Comparison of ENCODE assay signal across 8 cellular contexts in the genomic region with DNA sequence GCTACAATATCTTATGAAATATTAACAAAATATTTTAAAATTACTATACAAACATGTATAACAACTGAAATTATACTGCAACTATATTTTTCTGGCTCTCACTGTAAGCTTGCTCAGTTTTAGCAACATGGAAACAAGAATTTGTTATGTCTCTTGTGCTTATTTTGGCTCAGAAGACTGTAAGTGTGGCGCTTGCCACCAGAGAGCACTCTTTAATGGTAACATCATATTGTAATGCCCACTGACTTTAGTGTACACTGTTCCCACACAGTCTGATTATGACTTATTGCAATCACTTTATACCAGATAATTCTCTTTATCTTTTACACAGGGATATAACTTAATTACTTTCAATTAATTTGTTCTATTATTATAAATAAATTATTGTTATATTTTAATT.
DNase-seq lines count a peak whose midpoint lies in the region; ATAC-seq and TF ChIP-seq lines count a peak whose summit lies in the region.
"Had no signal": no experiment of that assay in that cellular context is flagged by ENCODE, and none has a peak within 500 bp of the region (broad histone marks: within the 10 kb centered on the region; RNA-seq: fewer than 3 reads in every experiment).

No MANE protein-coding gene starts in this region.

- no peaks in the 10 kb centered on the region for H3K79me2 ChIP-seq in OCI-LY7 (ENCODE audit: insufficient read depth, low read depth, low read length)
- H3K79me2 ChIP-seq: parathyroid adenoma had no signal

- peak; percentile 72 for TF ChIP-seq CTCF in OCI-LY7 (conservative IDR thresholded peaks at IDR 0.05; ENCODE audit: low read length)

- no TSS peak for BruUV-seq in OCI-LY7 (replicated peaks; lab: Mats Ljungman, UMichigan)

- no peaks in the 10 kb centered on the region for H4K20me1 ChIP-seq in OCI-LY7 (ENCODE audit: insufficient read depth, low read length)

- H3K27ac Mint-ChIP-seq in stimulated activated memory B cell treated with anti-CD40 and anti-IgM and Interleukin-4, amounts not matched to agents 10 μg/mL and 1 μg/mL and 100 μg/mL, for 72 hours, result no peak overlapping the region

- no peaks in the 10 kb centered on the region for H3K4me1 ChIP-seq in OCI-LY7 (ENCODE audit: insufficient read depth, low read length, poor library complexity, severe bottlenecking)
- H3K4me1 ChIP-seq: parathyroid adenoma had no signal

- H3K4me1 Mint-ChIP-seq in stimulated activated memory B cell treated with anti-CD40 and anti-IgM and Interleukin-4, amounts not matched to agents 10 μg/mL and 1 μg/mL and 100 μg/mL, for 72 hours, result no peaks in the 10 kb centered on the region

- H3K9me3 ChIP-seq in OCI-LY7 (ENCODE audit: low read length), result no peaks in the 10 kb centered on the region

- intact Hi-C loops in OCI-LY7 (cut with micrococcal nuclease; ENCODE audit: unreplicated experiment), result loop anchor here (10.0 kb wide), 1 partner anchor 269 kb away; no protein-coding TSS in a partner anchor

- H3K27ac ChIP-seq in OCI-LY7 (ENCODE audit: low read depth, low read length, poor library complexity, severe bottlenecking), result no peak overlapping the region
- H3K27ac ChIP-seq: parathyroid adenoma had no signal

- H3K9me3 Mint-ChIP-seq in stimulated activated memory B cell treated with anti-CD40 and anti-IgM and Interleukin-4, amounts not matched to agents 10 μg/mL and 1 μg/mL and 100 μg/mL, for 72 hours, result no peaks in the 10 kb centered on the region

- no peaks in the 10 kb centered on the region for H3K9me2 ChIP-seq in OCI-LY7 (ENCODE audit: insufficient read depth, low read length)

- POLR2A ChIA-PET in OCI-LY7 (lab: Charles Lee), result interaction anchor here (0.8 to 1.1 kb wide), 2 partner anchors 10 to 30 kb away, joined by 3 read pairs; no protein-coding TSS in a partner anchor

- CTCF ChIA-PET in OCI-LY7 (lab: Charles Lee; ENCODE audit: unreplicated experiment), result interaction anchor here (0.7 kb wide), 1 partner anchor 167 kb away, joined by 3 read pairs; no protein-coding TSS in a partner anchor

- no peaks in the 10 kb centered on the region for H3K36me3 ChIP-seq in OCI-LY7 (ENCODE audit: insufficient read depth, low read length)

- H3K4me2 ChIP-seq in OCI-LY7 (ENCODE audit: low read length), result no peak overlapping the region

- no peak overlapping the region for H3K4me3 ChIP-seq in OCI-LY7 (ENCODE audit: low read depth, low read length, poor library complexity, severe bottlenecking)

- no peaks in the 10 kb centered on the region for H3K27me3 Mint-ChIP-seq in stimulated activated memory B cell treated with anti-CD40 and anti-IgM and Interleukin-4, amounts not matched to agents 10 μg/mL and 1 μg/mL and 100 μg/mL, for 72 hours

- H3K4me3 Mint-ChIP-seq in stimulated activated memory B cell treated with anti-CD40 and anti-IgM and Interleukin-4, amounts not matched to agents 10 μg/mL and 1 μg/mL and 100 μg/mL, for 72 hours, result no peak overlapping the region

- peak; percentile 75 for ATAC-seq in GM18517 (IDR thresholded peaks at IDR 0.05; ENCODE audit: unreplicated experiment)
- peak; percentile 71 for ATAC-seq in HG03175 (IDR thresholded peaks at IDR 0.05; ENCODE audit: unreplicated experiment)
- ATAC-seq in stimulated activated memory B cell treated with anti-CD40 and anti-IgM and Interleukin-4, amounts not matched to agents 10 μg/mL and 1 μg/mL and 100 μg/mL, for 72 hours, result no peak

- no peak overlapping the region for H2AFZ ChIP-seq in OCI-LY7 (ENCODE audit: low read length)
- H2AFZ ChIP-seq: parathyroid adenoma had no signal

- DNase-seq in OCI-LY7 (ENCODE audit: low spot score) (peak; percentile 10), glomerular visceral epithelial cell (ENCODE audit: extremely low spot score) (peak; percentile 30), ureter (ENCODE audit: low spot score) (no peak), cortex of kidney (lab: John Stamatoyannopoulos, UW) (no peak)

- H3K36me3 Mint-ChIP-seq in stimulated activated memory B cell treated with anti-CD40 and anti-IgM and Interleukin-4, amounts not matched to agents 10 μg/mL and 1 μg/mL and 100 μg/mL, for 72 hours, result no peaks in the 10 kb centered on the region

Comparison
In these comparisons a context has a peak if more than half of its experiments do, and no peak if none do; other contexts are left out.
1. DNase-seq: peak in OCI-LY7 (single experiment) and glomerular visceral epithelial cell (single experiment); none in ureter (single experiment) and cortex of kidney (single experiment).